8 cellular contexts compared by ENCODE assay signal in genomic region chrX:68829594-68830485, GRCh38. TPM values are rescaled to one million over a fixed set of nuclear protein-coding genes. Genes with fewer than 3 reads are reported as not detected.
DNase-seq lines count a peak whose midpoint lies in the region; ATAC-seq and TF ChIP-seq lines count a peak whose summit lies in the region.

No MANE protein-coding gene starts in this region.

- intact Hi-C loops in left cardiac atrium (cut with DNase I) = loop anchor here (2.0 to 10.0 kb wide), 6 partner anchors 62 to 555 kb away; no protein-coding TSS in a partner anchor

- DNase-seq in AG20443 (ENCODE audit: low spot score) = peak; percentile 25
- peak; percentile 31 for DNase-seq in HT-29 (ENCODE audit: low spot score)
- DNase-seq in activated naive CD4-positive, alpha-beta T cell treated with anti-CD3 and anti-CD28 coated beads, Interleukin-2, amount 50 U/mL, for 16 hours = peak; percentile 14
- DNase-seq in left cardiac atrium = no peak
- no peak for DNase-seq in retinal pigment epithelial cell (ENCODE audit: low read depth)
- no peak for DNase-seq in midbrain (lab: John Stamatoyannopoulos, UW)
- DNase-seq in pons (ENCODE audit: low spot score) = no peak

- H3K4me3 ChIP-seq in retinal pigment epithelial cell (ENCODE audit: low read length) = peak overlapping the region; percentile 56

- ATAC-seq in left cardiac atrium (peak; percentile 5 to 32), HG03139 (IDR thresholded peaks at IDR 0.05; ENCODE audit: unreplicated experiment) (no peak)

- TF ChIP-seq CTCF in retinal pigment epithelial cell (conservative IDR thresholded peaks at IDR 0.05; ENCODE audit: low read depth, low read length) = no peak

RNA-seq across cellular contexts. Expression of gene EFNB1, which starts 1.0 kb away (rescaled TPM):
- 285 and 300 TPM in 2 replicates for total RNA-seq in HT-29 (2014; rRNA removed; shearing (Covaris generic))
- 10 to 100 TPM; 23.6 to 25.4 TPM for total RNA-seq in left cardiac atrium

Comparison
In these comparisons a context has a peak if more than half of its experiments do, and no peak if none do; other contexts are left out.
1. DNase-seq: peak in AG20443 (single experiment), HT-29 (single experiment) and activated naive CD4-positive, alpha-beta T cell treated with anti-CD3 and anti-CD28 coated beads, Interleukin-2, amount 50 U/mL, for 16 hours (single experiment); none in left cardiac atrium (single experiment), retinal pigment epithelial cell (single experiment), midbrain (single experiment) and pons (single experiment).
2. RNA of gene EFNB1, which starts 1.0 kb away (total RNA-seq): 285 to 300 TPM in HT-29; 23.6 to 25.4 TPM in left cardiac atrium; every median in the first group is over 10 times any median in the second.